Comparison of ENCODE assay signal across 2 cellular contexts in the genomic region with DNA sequence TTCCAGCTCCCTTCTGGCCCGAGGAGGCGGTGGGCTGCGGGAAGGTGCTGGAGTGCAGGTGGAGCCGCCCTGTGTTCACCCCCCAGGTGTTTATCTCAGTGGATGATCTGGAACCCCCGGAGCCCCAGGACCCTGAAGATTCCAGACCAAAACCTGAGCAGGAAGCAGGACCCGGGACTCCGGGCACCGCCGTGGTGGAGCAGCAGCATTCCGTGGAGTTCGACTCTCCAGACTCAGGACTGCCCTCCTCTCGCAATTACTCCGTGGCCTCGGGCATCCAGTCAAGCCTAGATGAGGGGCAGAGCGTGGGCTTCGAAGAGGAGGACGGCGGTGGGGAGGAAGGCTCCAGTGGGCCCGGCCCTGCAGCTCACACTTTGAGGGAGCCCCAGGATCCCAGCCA.
TF ChIP-seq lines count a peak whose summit lies in the region.

No MANE protein-coding gene starts in this region.

TF ChIP-seq in SK-N-SH, 30 proteins besides CTCF, POLR2A, EP300 and RAD21 (continued from another document):
- TF ChIP-seq, protein P1, sequence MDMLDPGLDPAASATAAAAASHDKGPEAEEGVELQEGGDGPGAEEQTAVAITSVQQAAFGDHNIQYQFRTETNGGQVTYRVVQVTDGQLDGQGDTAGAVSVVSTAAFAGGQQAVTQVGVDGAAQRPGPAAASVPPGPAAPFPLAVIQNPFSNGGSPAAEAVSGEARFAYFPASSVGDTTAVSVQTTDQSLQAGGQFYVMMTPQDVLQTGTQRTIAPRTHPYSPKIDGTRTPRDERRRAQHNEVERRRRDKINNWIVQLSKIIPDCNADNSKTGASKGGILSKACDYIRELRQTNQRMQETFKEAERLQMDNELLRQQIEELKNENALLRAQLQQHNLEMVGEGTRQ (IDR thresholded peaks at IDR 0.05; ENCODE audit: borderline replicate concordance, low read depth, low read length) = no peak
- TF ChIP-seq IRF3 (IDR thresholded peaks at IDR 0.05; ENCODE audit: low read depth, low read length) = no peak
- no peak for TF ChIP-seq EZH2phosphoT487 (IDR thresholded peaks at IDR 0.05; ENCODE audit: borderline replicate concordance, low read depth)
- TF ChIP-seq SMC3 (IDR thresholded peaks at IDR 0.05; ENCODE audit: low read depth, low read length) = no peak
- no peak for TF ChIP-seq POLR2AphosphoS5 (IDR thresholded peaks at IDR 0.05; ENCODE audit: low read depth, low read length)
- TF ChIP-seq FOXJ3 (CRISPR knock-in tag; IDR thresholded peaks at IDR 0.05) = no peak
- no peak for TF ChIP-seq RCOR1 (IDR thresholded peaks at IDR 0.05; ENCODE audit: low read length)
- TF ChIP-seq PBX3 (IDR thresholded peaks at IDR 0.05) = no peak
- no peak for TF ChIP-seq ELF1 (IDR thresholded peaks at IDR 0.05)

TF ChIP-seq in SK-N-SH treated with all-trans-retinoic acid at 6 μM for 48 hours, 23 proteins besides CTCF, POLR2A, EP300 and RAD21:
- TF ChIP-seq, protein P2, sequence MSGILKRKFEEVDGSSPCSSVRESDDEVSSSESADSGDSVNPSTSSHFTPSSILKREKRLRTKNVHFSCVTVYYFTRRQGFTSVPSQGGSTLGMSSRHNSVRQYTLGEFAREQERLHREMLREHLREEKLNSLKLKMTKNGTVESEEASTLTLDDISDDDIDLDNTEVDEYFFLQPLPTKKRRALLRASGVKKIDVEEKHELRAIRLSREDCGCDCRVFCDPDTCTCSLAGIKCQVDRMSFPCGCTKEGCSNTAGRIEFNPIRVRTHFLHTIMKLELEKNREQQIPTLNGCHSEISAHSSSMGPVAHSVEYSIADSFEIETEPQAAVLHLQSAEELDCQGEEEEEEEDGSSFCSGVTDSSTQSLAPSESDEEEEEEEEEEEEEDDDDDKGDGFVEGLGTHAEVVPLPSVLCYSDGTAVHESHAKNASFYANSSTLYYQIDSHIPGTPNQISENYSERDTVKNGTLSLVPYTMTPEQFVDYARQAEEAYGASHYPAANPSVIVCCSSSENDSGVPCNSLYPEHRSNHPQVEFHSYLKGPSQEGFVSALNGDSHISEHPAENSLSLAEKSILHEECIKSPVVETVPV (CRISPR knock-in tag; IDR thresholded peaks at IDR 0.05) = no peak
- no peak for TF ChIP-seq CSDC2 (CRISPR knock-in tag; IDR thresholded peaks at IDR 0.05)
- no peak for TF ChIP-seq ZFP30 (CRISPR knock-in tag; IDR thresholded peaks at IDR 0.05)
- no peak for TF ChIP-seq POU6F1 (CRISPR knock-in tag; IDR thresholded peaks at IDR 0.05; ENCODE audit: borderline replicate concordance, low read depth)
- TF ChIP-seq CREB5 (CRISPR knock-in tag; IDR thresholded peaks at IDR 0.05; ENCODE audit: low read depth) = no peak
- TF ChIP-seq ZNF565 (CRISPR knock-in tag; conservative IDR thresholded peaks at IDR 0.05; ENCODE audit: low read depth) = no peak
- TF ChIP-seq BACH2 (CRISPR knock-in tag; IDR thresholded peaks at IDR 0.05; ENCODE audit: borderline replicate concordance) = no peak
- TF ChIP-seq ZNF70 (CRISPR knock-in tag; IDR thresholded peaks at IDR 0.05) = no peak
- no peak for TF ChIP-seq RARB (CRISPR knock-in tag; IDR thresholded peaks at IDR 0.05)
- TF ChIP-seq ESRRG (CRISPR knock-in tag; IDR thresholded peaks at IDR 0.05) = no peak
- no peak for TF ChIP-seq SNAI2 (CRISPR knock-in tag; IDR thresholded peaks at IDR 0.05)
- TF ChIP-seq ZNF8 (CRISPR knock-in tag; IDR thresholded peaks at IDR 0.05) = no peak
- no peak for TF ChIP-seq ZFP3 (CRISPR knock-in tag; IDR thresholded peaks at IDR 0.05)
